In genomic region chr11:74611369-74611861, GRCh38 we compare ENCODE assay signal across 8 cellular contexts. TPM values are rescaled to one million over a fixed set of nuclear protein-coding genes. Genes with fewer than 3 reads are reported as not detected.
DNase-seq lines count a peak whose midpoint lies in the region; ATAC-seq and TF ChIP-seq lines count a peak whose summit lies in the region.

No MANE protein-coding gene starts in this region.

- H3K36me3 ChIP-seq in MM.1S (replicated peaks; ENCODE audit: insufficient read depth, low read length) (peaks cover 4% of the 10 kb centered on the region; the same call in 1 of the 2 replicates), lung (ENCODE audit: control insufficient read depth in 2 of 2, insufficient read depth in 2 of 2, low read length in 2 of 2) (peaks cover 5 to 16% of the 10 kb centered on the region in 2 donors)

- H3K9me3 Mint-ChIP-seq in activated T-helper 2 cell treated with anti-CD3 and anti-CD28 coated beads, Interferon-gamma antibody, Interleukin-2, Interleukin-4, amounts not matched to agents 10 μg/mL and 5 μg/mL and 100 μg/mL, durations not matched to agents 14 hours and 24 hours and 36 hours = no peaks in the 10 kb centered on the region

- H3K27ac Mint-ChIP-seq in activated T-helper 2 cell treated with anti-CD3 and anti-CD28 coated beads, Interferon-gamma antibody, Interleukin-2, Interleukin-4, amounts not matched to agents 10 μg/mL and 5 μg/mL and 100 μg/mL, durations not matched to agents 14 hours and 24 hours and 36 hours = no peak overlapping the region

- TF ChIP-seq CTCF in MM.1S (IDR thresholded peaks at IDR 0.05; ENCODE audit: low read length) (peak; percentile 39), cardiac fibroblast (IDR thresholded peaks at IDR 0.05; ENCODE audit: low read depth, low read length) (peak; percentile 43), lung (IDR thresholded peaks at IDR 0.05; ENCODE audit: control extremely low read depth, extremely low read depth) (peak; percentile 11)

- no peaks in the 10 kb centered on the region for H4K20me1 ChIP-seq in MM.1S (ENCODE audit: insufficient read depth, low read length)

- H3F3A ChIP-seq in MM.1S (ENCODE audit: insufficient read depth, low read length) = no peaks in the 10 kb centered on the region

- H3K27ac ChIP-seq in MM.1S (ENCODE audit: low read length) = no peak overlapping the region
- no peak overlapping the region for H3K27ac ChIP-seq in lung (ENCODE audit: low read depth in 1 of 2, low read length in 1 of 2)

- H3K79me2 ChIP-seq in MM.1S (ENCODE audit: low read length) = peaks cover 15% of the 10 kb centered on the region

- DNase-seq in DMS 273 treated with DMSO at 0.1 percent for 48 hours (lab: John Stamatoyannopoulos, UW) (peak; percentile 1), MM.1S (peak; percentile 58), cardiac fibroblast (ENCODE audit: low read depth in 2 of 2) (peak; percentile 84 to 87), lung (ENCODE audit: low spot score) (no peak), foreskin melanocyte (no peak), OCI-M2 (lab: John Stamatoyannopoulos, UW; ENCODE audit: unreplicated experiment) (no peak)
- DNase-seq in activated T-helper 2 cell treated with anti-CD3 and anti-CD28 coated beads, Interferon-gamma antibody, Interleukin-2, Interleukin-4, amounts not matched to agents 10 μg/mL and 5 μg/mL and 100 μg/mL, durations not matched to agents 14 hours and 24 hours and 36 hours (ENCODE audit: low spot score) = no peak

- peak; percentile 72 for ATAC-seq in lung (ENCODE audit: insufficient read depth, low FRiP score)
- ATAC-seq in HG02571 (IDR thresholded peaks at IDR 0.05; ENCODE audit: unreplicated experiment) = no peak

- no peak overlapping the region for H2AFZ ChIP-seq in MM.1S (ENCODE audit: low read length)

- H3K4me3 ChIP-seq in MM.1S (ENCODE audit: low read length) (no peak overlapping the region), cardiac fibroblast (replicated peaks in 1 of 2; ENCODE audit: low read depth in 2 of 2, low read length in 2 of 2) (no peak overlapping the region), lung (no peak overlapping the region)

- H3K36me3 Mint-ChIP-seq in activated T-helper 2 cell treated with anti-CD3 and anti-CD28 coated beads, Interferon-gamma antibody, Interleukin-2, Interleukin-4, amounts not matched to agents 10 μg/mL and 5 μg/mL and 100 μg/mL, durations not matched to agents 14 hours and 24 hours and 36 hours (ENCODE audit: low read depth) = peaks cover 26% of the 10 kb centered on the region

- H3K27me3 ChIP-seq in MM.1S (replicated peaks; ENCODE audit: insufficient read depth, low read length) (no peaks in the 10 kb centered on the region), lung (ENCODE audit: control insufficient read depth, insufficient read depth) (no peaks in the 10 kb centered on the region)

- no peaks in the 10 kb centered on the region for H3K9me3 ChIP-seq in MM.1S (replicated peaks; ENCODE audit: insufficient read depth, low read length)
- no peaks in the 10 kb centered on the region for H3K9me3 ChIP-seq in lung (ENCODE audit: control insufficient read depth in 2 of 2, insufficient read depth in 1 of 2, low read length in 1 of 2)

- H3K4me2 ChIP-seq in MM.1S (ENCODE audit: low read depth, low read length) = no peak overlapping the region

- no peak overlapping the region for H3K4me3 Mint-ChIP-seq in activated T-helper 2 cell treated with anti-CD3 and anti-CD28 coated beads, Interferon-gamma antibody, Interleukin-2, Interleukin-4, amounts not matched to agents 10 μg/mL and 5 μg/mL and 100 μg/mL, durations not matched to agents 14 hours and 24 hours and 36 hours (ENCODE audit: low read depth)

- peaks cover under 1% of the 10 kb centered on the region for H3K4me1 Mint-ChIP-seq in activated T-helper 2 cell treated with anti-CD3 and anti-CD28 coated beads, Interferon-gamma antibody, Interleukin-2, Interleukin-4, amounts not matched to agents 10 μg/mL and 5 μg/mL and 100 μg/mL, durations not matched to agents 14 hours and 24 hours and 36 hours (ENCODE audit: low read depth)

- H3K9me2 ChIP-seq in MM.1S (replicated peaks; ENCODE audit: insufficient read depth, low read length) = no peaks in the 10 kb centered on the region

- H3K27me3 Mint-ChIP-seq in activated T-helper 2 cell treated with anti-CD3 and anti-CD28 coated beads, Interferon-gamma antibody, Interleukin-2, Interleukin-4, amounts not matched to agents 10 μg/mL and 5 μg/mL and 100 μg/mL, durations not matched to agents 14 hours and 24 hours and 36 hours (ENCODE audit: low read depth) = no peaks in the 10 kb centered on the region

- WGBS in lung, 2 donors = 52 to 56% methylated on average over 2 of the region's 2 CpGs

- H3K4me1 ChIP-seq in MM.1S (ENCODE audit: low read length) (no peaks in the 10 kb centered on the region), lung (ENCODE audit: control insufficient read depth in 2 of 2, insufficient read depth in 2 of 2, low read length in 2 of 2) (peaks cover 2 to 5% of the 10 kb centered on the region in 2 donors)

- no peak overlapping the region for H3K9ac ChIP-seq in MM.1S (ENCODE audit: low read length)

- intact Hi-C loops in activated T-helper 2 cell treated with anti-CD3 and anti-CD28 coated beads, Interferon-gamma antibody, Interleukin-2, Interleukin-4, amounts not matched to agents 10 μg/mL and 5 μg/mL and 100 μg/mL, durations not matched to agents 14 hours and 24 hours and 36 hours (cut with micrococcal nuclease) = no loop called here

RNA-seq across cellular contexts. Expression of gene POLD3, which starts 19.0 kb away (rescaled TPM):
- 10 to 100 TPM; 18.0 to 21.1 TPM for total RNA-seq in lung
- 10 to 100 TPM in 1 of 2 donors, 1 to 10 TPM in 1; 7.6 to 11.9 TPM for polyA plus RNA-seq in lung
- 44.5 and 45.6 TPM in 2 replicates for total RNA-seq in activated T-helper 2 cell treated with anti-CD3 and anti-CD28 coated beads, Interferon-gamma antibody, Interleukin-2, Interleukin-4, amounts not matched to agents 10 μg/mL and 5 μg/mL and 100 μg/mL, durations not matched to agents 14 hours and 24 hours and 36 hours

Comparison
In these comparisons a context has a peak if more than half of its experiments do, and no peak if none do; other contexts are left out.
1. DNase-seq: peak in DMS 273 treated with DMSO at 0.1 percent for 48 hours (single experiment), MM.1S (single experiment) and cardiac fibroblast (2 of 2); none in lung (single experiment), activated T-helper 2 cell treated with anti-CD3 and anti-CD28 coated beads, Interferon-gamma antibody, Interleukin-2, Interleukin-4, amounts not matched to agents 10 μg/mL and 5 μg/mL and 100 μg/mL, durations not matched to agents 14 hours and 24 hours and 36 hours (single experiment), foreskin melanocyte (single experiment) and OCI-M2 (single experiment).
2. Peak in every context shown above with its lines, with median percentiles within 50 percentile points of each other: CTCF ChIP-seq.